In genomic region chr20:53492212-53492611, GRCh38 we compare ENCODE assay signal across 17 cellular contexts.
DNase-seq lines count a peak whose midpoint lies in the region; ATAC-seq and TF ChIP-seq lines count a peak whose summit lies in the region.
"Had no signal": no experiment of that assay in that cellular context is flagged by ENCODE, and none has a peak within 500 bp of the region (broad histone marks: within the 10 kb centered on the region; RNA-seq: fewer than 3 reads in every experiment).

No MANE protein-coding gene starts in this region.

- no peak overlapping the region for H3K9ac ChIP-seq in OCI-LY3 (ENCODE audit: low read length)

- peaks cover 25% of the 10 kb centered on the region for H3K4me1 Mint-ChIP-seq in activated naive CD4-positive, alpha-beta T cell treated with anti-CD3 and anti-CD28 coated beads, Interleukin-2, amount 50 U/mL, for 24 hours
- H3K4me1 Mint-ChIP-seq in nephron, result peaks cover 59% of the 10 kb centered on the region
- H3K4me1 Mint-ChIP-seq in immature natural killer cell, result no peaks in the 10 kb centered on the region

- no peak for TF ChIP-seq EP300 in gastroesophageal sphincter (IDR thresholded peaks at IDR 0.05)

- intact Hi-C loops in posterior cingulate gyrus (cut with DNase I), result no loop called here

- peak overlapping the region; percentile 90 for H3K27ac Mint-ChIP-seq in activated naive CD4-positive, alpha-beta T cell treated with anti-CD3 and anti-CD28 coated beads, Interleukin-2, amount 50 U/mL, for 24 hours
- no peak overlapping the region for H3K27ac Mint-ChIP-seq in activated naive CD4-positive, alpha-beta T cell treated with anti-CD3 and anti-CD28 coated beads, Interleukin-2, amount 50 U/mL, for 72 hours
- H3K27ac Mint-ChIP-seq in nephron, result peak overlapping the region in 2 of 3 experiments; percentile 75 to 94
- no peak overlapping the region for H3K27ac Mint-ChIP-seq in immature natural killer cell

- no peak overlapping the region for H3K4me3 Mint-ChIP-seq in activated naive CD4-positive, alpha-beta T cell treated with anti-CD3 and anti-CD28 coated beads, Interleukin-2, amount 50 U/mL, for 24 hours
- H3K4me3 Mint-ChIP-seq in nephron (no peak overlapping the region), immature natural killer cell (no peak overlapping the region)

- WGBS in gastroesophageal sphincter (ENCODE audit: low coverage in 1 of 2), 2 donors, result 90 to 95% methylated on average over 3 of the region's 3 CpGs

- H3K9me3 ChIP-seq in OCI-LY3 (ENCODE audit: insufficient read depth, low read length) (no peaks in the 10 kb centered on the region), gastroesophageal sphincter (peaks cover 0 to 3% (median 0%) of the 10 kb centered on the region in 3 donors)

- no peaks in the 10 kb centered on the region for H3K27me3 ChIP-seq in OCI-LY3 (ENCODE audit: low read depth, low read length)
- H3K27me3 ChIP-seq in gastroesophageal sphincter, result peaks cover 5% of the 10 kb centered on the region

- DNase-seq in activated naive CD4-positive, alpha-beta T cell treated with anti-CD3 and anti-CD28 coated beads, Interleukin-2, amount 50 U/mL, for 72 hours (ENCODE audit: low spot score in 2 of 2), result no peak
- DNase-seq in cardiac fibroblast (ENCODE audit: low read depth in 2 of 2), result peak; percentile 4 to 5
- no peak for DNase-seq in immature natural killer cell
- DNase-seq in posterior cingulate gyrus, result no peak
- DNase-seq: DND-41; GOT3; NCI-H1105 treated with DMSO at 0.1 percent for 48 hours; NCI-H1694 treated with DMSO at 0.1 percent for 48 hours; NCI-H2107; NK-92 treated with Interleukin-12 subunit alpha and Interleukin-12 subunit beta, amount 100 ng/mL, for 24 hours; OCI-M1; RPMI8226 had no signal

- H3K4me1 ChIP-seq in OCI-LY3 (ENCODE audit: low read length), result peaks cover 39% of the 10 kb centered on the region
- peaks cover 0 to 6% (median 0%) of the 10 kb centered on the region in 3 donors for H3K4me1 ChIP-seq in gastroesophageal sphincter

- ATAC-seq in activated naive CD4-positive, alpha-beta T cell treated with anti-CD3 and anti-CD28 coated beads, Interleukin-2, amount 50 U/mL, for 72 hours, result no peak
- no peak for ATAC-seq in gastroesophageal sphincter

- H3K36me3 Mint-ChIP-seq in activated naive CD4-positive, alpha-beta T cell treated with anti-CD3 and anti-CD28 coated beads, Interleukin-2, amount 50 U/mL, for 24 hours, result peaks cover 3% of the 10 kb centered on the region
- peaks cover 6 to 21% of the 10 kb centered on the region in 2 donors for H3K36me3 Mint-ChIP-seq in activated naive CD4-positive, alpha-beta T cell treated with anti-CD3 and anti-CD28 coated beads, Interleukin-2, amount 50 U/mL, for 72 hours
- H3K36me3 Mint-ChIP-seq in nephron (ENCODE audit: low read depth) (peaks cover 19% of the 10 kb centered on the region), immature natural killer cell (no peaks in the 10 kb centered on the region)

- H3K4me3 ChIP-seq in OCI-LY3 (ENCODE audit: low read length), result no peak overlapping the region
- no peak overlapping the region for H3K4me3 ChIP-seq in cardiac fibroblast (replicated peaks in 1 of 2; ENCODE audit: low read depth in 2 of 2, low read length in 2 of 2)
- no peak overlapping the region for H3K4me3 ChIP-seq in gastroesophageal sphincter

- no peaks in the 10 kb centered on the region for H4K20me1 ChIP-seq in OCI-LY3 (ENCODE audit: insufficient read depth, low read length)

- H3K79me2 ChIP-seq in OCI-LY3 (ENCODE audit: low read length), result no peaks in the 10 kb centered on the region

- no peak for TF ChIP-seq POLR2A in gastroesophageal sphincter (IDR thresholded peaks at IDR 0.05)

- no peak overlapping the region for H3K27ac ChIP-seq in OCI-LY3 (ENCODE audit: low read length)
- H3K27ac ChIP-seq in gastroesophageal sphincter, result no peak overlapping the region
- H3K27ac ChIP-seq: C4-2B had no signal

- H2AFZ ChIP-seq in OCI-LY3 (ENCODE audit: low read depth, low read length), result no peak overlapping the region

- TF ChIP-seq CTCF in OCI-LY3 (IDR thresholded peaks at IDR 0.05; ENCODE audit: low read depth, low read length), result no peak
- no peak for TF ChIP-seq CTCF in cardiac fibroblast (IDR thresholded peaks at IDR 0.05; ENCODE audit: low read depth, low read length)
- TF ChIP-seq CTCF in nephron (IDR thresholded peaks at IDR 0.05; ENCODE audit: unreplicated experiment in 3 of 3), result no peak
- no peak for TF ChIP-seq CTCF in gastroesophageal sphincter (IDR thresholded peaks at IDR 0.05)

- no peaks in the 10 kb centered on the region for H3K36me3 ChIP-seq in OCI-LY3 (replicated peaks; ENCODE audit: low read depth, low read length)
- H3K36me3 ChIP-seq in gastroesophageal sphincter, result no peaks in the 10 kb centered on the region

- H3K9me3 Mint-ChIP-seq in activated naive CD4-positive, alpha-beta T cell treated with anti-CD3 and anti-CD28 coated beads, Interleukin-2, amount 50 U/mL, for 24 hours, result no peaks in the 10 kb centered on the region
- H3K9me3 Mint-ChIP-seq in activated naive CD4-positive, alpha-beta T cell treated with anti-CD3 and anti-CD28 coated beads, Interleukin-2, amount 50 U/mL, for 72 hours, result peaks cover 7 to 11% of the 10 kb centered on the region in 2 donors
- H3K9me3 Mint-ChIP-seq in nephron (peaks cover 2% of the 10 kb centered on the region), immature natural killer cell (no peaks in the 10 kb centered on the region)

- H3K27me3 Mint-ChIP-seq in activated naive CD4-positive, alpha-beta T cell treated with anti-CD3 and anti-CD28 coated beads, Interleukin-2, amount 50 U/mL, for 24 hours, result no peaks in the 10 kb centered on the region
- H3K27me3 Mint-ChIP-seq in nephron (ENCODE audit: low read depth) (no peaks in the 10 kb centered on the region), immature natural killer cell (ENCODE audit: low read depth in 3 of 3) (peaks cover 3 to 10% (median 7%) of the 10 kb centered on the region in 3 donors)

- peak overlapping the region; percentile 46 for H3K4me2 ChIP-seq in OCI-LY3 (ENCODE audit: low read length)

Comparison
In these comparisons a context has a peak if more than half of its experiments do, and no peak if none do; other contexts are left out.
1. H3K27ac Mint-ChIP-seq: peak in activated naive CD4-positive, alpha-beta T cell treated with anti-CD3 and anti-CD28 coated beads, Interleukin-2, amount 50 U/mL, for 24 hours (single experiment) and nephron (2 of 3); none in activated naive CD4-positive, alpha-beta T cell treated with anti-CD3 and anti-CD28 coated beads, Interleukin-2, amount 50 U/mL, for 72 hours (0 of 2) and immature natural killer cell (0 of 6).
2. DNase-seq: peak in cardiac fibroblast (2 of 2); none in activated naive CD4-positive, alpha-beta T cell treated with anti-CD3 and anti-CD28 coated beads, Interleukin-2, amount 50 U/mL, for 72 hours (0 of 2), immature natural killer cell (0 of 3) and posterior cingulate gyrus (0 of 10).